In genomic region chr3:181791380-181791779, GRCh38 we compare ENCODE assay signal across 27 cellular contexts.
"Had no signal": no experiment of that assay in that cellular context is flagged by ENCODE, and none has a peak within 500 bp of the region (broad histone marks: within the 10 kb centered on the region; RNA-seq: fewer than 3 reads in every experiment).

No MANE protein-coding gene starts in this region.

- H3K36me3 Mint-ChIP-seq: activated naive CD4-positive, alpha-beta T cell treated with anti-CD3 and anti-CD28 coated beads, Interleukin-2, amount 50 U/mL, for 24 hours; natural killer cell; stimulated activated effector memory CD8-positive, alpha-beta T cell treated with anti-CD3 and anti-CD28 coated beads, Interleukin-12 subunit alpha, Interleukin-12 subunit beta, amount 100 ng/mL, for 72 hours; T-cell had no signal

- H3K4me3 ChIP-seq: heart left ventricle, left lung, lower lobe of right lung, right lobe of liver, skin epidermis, upper lobe of left lung, vagina had no signal

- H3K9me3 ChIP-seq: heart left ventricle, left lung, lower lobe of right lung, neutrophil, right lobe of liver, upper lobe of left lung, vagina had no signal

- H3K36me3 ChIP-seq: brain microvascular endothelial cell, heart left ventricle, left lung, lower lobe of right lung, neutrophil, right lobe of liver, upper lobe of left lung, vagina had no signal

- H3K4me3 Mint-ChIP-seq: activated B cell treated with CpG ODN at 0.5 μM for 24 hours; activated CD8-positive, alpha-beta T cell treated with anti-CD3 and anti-CD28 coated beads for 36 hours; activated naive CD4-positive, alpha-beta T cell treated with anti-CD3 and anti-CD28 coated beads, Interleukin-2, amount 50 U/mL, for 24 hours; activated naive CD8-positive, alpha-beta T cell treated with anti-CD3 and anti-CD28 coated beads, Interleukin-2, amount 50 U/mL, for 24 hours; activated T-cell treated with anti-CD3 and anti-CD28 coated beads, Interleukin-2, amount 50 U/mL, for 4 hours; natural killer cell; stimulated activated effector memory CD8-positive, alpha-beta T cell treated with anti-CD3 and anti-CD28 coated beads, Interleukin-12 subunit alpha, Interleukin-12 subunit beta, amount 100 ng/mL, for 72 hours; stimulated activated naive CD8-positive, alpha-beta T cell treated with anti-CD3 and anti-CD28 coated beads, Interleukin-15, Interleukin-2, amounts not matched to agents 100 ng/mL and 50 ng/mL, for 24 hours; T-cell; T-helper 2 cell treated with Interferon-gamma antibody and Interleukin-4, amounts not matched to agents 5 μg/mL and 100 μg/mL, for 36 hours had no signal

- H3K4me1 ChIP-seq: heart left ventricle, left lung, lower lobe of right lung, right lobe of liver, upper lobe of left lung had no signal

- H3K27ac ChIP-seq: brain microvascular endothelial cell, heart left ventricle, left lung, lower lobe of right lung, neutrophil, right lobe of liver, skin epidermis, upper lobe of left lung, vagina had no signal

- H3K27me3 Mint-ChIP-seq: activated B cell treated with CpG ODN at 0.5 μM for 24 hours; stimulated activated naive CD8-positive, alpha-beta T cell treated with anti-CD3 and anti-CD28 coated beads, Interleukin-15, Interleukin-2, amounts not matched to agents 100 ng/mL and 50 ng/mL, for 24 hours; T-cell had no signal

- ATAC-seq: activated CD8-positive, alpha-beta T cell treated with anti-CD3 and anti-CD28 coated beads for 36 hours; activated naive CD8-positive, alpha-beta T cell treated with anti-CD3 and anti-CD28 coated beads, Interleukin-2, amount 50 U/mL, for 24 hours; activated T-cell treated with anti-CD3 and anti-CD28 coated beads, Interleukin-2, amount 50 U/mL, for 4 hours; heart left ventricle; left lung; lower lobe of right lung; natural killer cell; right lobe of liver; stimulated activated effector memory CD8-positive, alpha-beta T cell treated with anti-CD3 and anti-CD28 coated beads, Interleukin-12 subunit alpha, Interleukin-12 subunit beta, amount 100 ng/mL, for 72 hours; T-cell had no signal

- H3K27ac Mint-ChIP-seq: activated B cell treated with CpG ODN at 0.5 μM for 24 hours; activated CD8-positive, alpha-beta T cell treated with anti-CD3 and anti-CD28 coated beads for 36 hours; activated naive CD4-positive, alpha-beta T cell treated with anti-CD3 and anti-CD28 coated beads, Interleukin-2, amount 50 U/mL, for 24 hours; activated naive CD8-positive, alpha-beta T cell treated with anti-CD3 and anti-CD28 coated beads, Interleukin-2, amount 50 U/mL, for 24 hours; activated T-helper 2 cell treated with anti-CD3 and anti-CD28 coated beads, Interferon-gamma antibody, Interleukin-2, Interleukin-4, amounts not matched to agents 10 μg/mL and 5 μg/mL and 100 μg/mL, durations not matched to agents 14 hours and 24 hours and 36 hours; natural killer cell; progenitor cell of endocrine pancreas; stimulated activated effector memory CD8-positive, alpha-beta T cell treated with anti-CD3 and anti-CD28 coated beads, Interleukin-12 subunit alpha, Interleukin-12 subunit beta, amount 100 ng/mL, for 72 hours; stimulated activated naive CD8-positive, alpha-beta T cell treated with anti-CD3 and anti-CD28 coated beads, Interleukin-15, Interleukin-2, amounts not matched to agents 100 ng/mL and 50 ng/mL, for 24 hours; T-cell; T-helper 2 cell treated with Interferon-gamma antibody and Interleukin-4, amounts not matched to agents 5 μg/mL and 100 μg/mL, for 36 hours had no signal

- H3K4me1 Mint-ChIP-seq: activated B cell treated with CpG ODN at 0.5 μM for 24 hours; activated naive CD4-positive, alpha-beta T cell treated with anti-CD3 and anti-CD28 coated beads, Interleukin-2, amount 50 U/mL, for 24 hours; activated naive CD8-positive, alpha-beta T cell treated with anti-CD3 and anti-CD28 coated beads, Interleukin-2, amount 50 U/mL, for 24 hours; natural killer cell; stimulated activated effector memory CD8-positive, alpha-beta T cell treated with anti-CD3 and anti-CD28 coated beads, Interleukin-12 subunit alpha, Interleukin-12 subunit beta, amount 100 ng/mL, for 72 hours; T-cell had no signal

- H3K27me3 ChIP-seq: brain microvascular endothelial cell, heart left ventricle, left lung, neutrophil, right lobe of liver, upper lobe of left lung, vagina had no signal

- H3K9me3 Mint-ChIP-seq: activated B cell treated with CpG ODN at 0.5 μM for 24 hours; activated CD8-positive, alpha-beta T cell treated with anti-CD3 and anti-CD28 coated beads for 36 hours; activated naive CD4-positive, alpha-beta T cell treated with anti-CD3 and anti-CD28 coated beads, Interleukin-2, amount 50 U/mL, for 24 hours; activated naive CD8-positive, alpha-beta T cell treated with anti-CD3 and anti-CD28 coated beads, Interleukin-2, amount 50 U/mL, for 24 hours; stimulated activated effector memory CD8-positive, alpha-beta T cell treated with anti-CD3 and anti-CD28 coated beads, Interleukin-12 subunit alpha, Interleukin-12 subunit beta, amount 100 ng/mL, for 72 hours; stimulated activated naive CD8-positive, alpha-beta T cell treated with anti-CD3 and anti-CD28 coated beads, Interleukin-15, Interleukin-2, amounts not matched to agents 100 ng/mL and 50 ng/mL, for 24 hours; T-cell; T-helper 2 cell treated with Interferon-gamma antibody and Interleukin-4, amounts not matched to agents 5 μg/mL and 100 μg/mL, for 36 hours had no signal

- DNase-seq: activated B cell treated with CpG ODN at 0.5 μM for 24 hours; activated CD4-positive, alpha-beta T cell treated with anti-CD3 and anti-CD28 coated beads, Interleukin-2, amount 50 U/mL, for 1 hour; activated CD8-positive, alpha-beta T cell treated with anti-CD3 and anti-CD28 coated beads for 36 hours; activated naive CD8-positive, alpha-beta T cell treated with anti-CD3 and anti-CD28 coated beads, Interleukin-2, amount 50 U/mL, for 24 hours; activated T-cell treated with anti-CD3 and anti-CD28 coated beads, Interleukin-2, amount 50 U/mL, for 4 hours; amygdala; brain microvascular endothelial cell; cortex of kidney; foreskin fibroblast; heart left ventricle; left lung; lower lobe of right lung; mesendoderm; natural killer cell; right lobe of liver; stimulated activated CD4-positive, alpha-beta T cell treated with anti-CD3 and anti-CD28 coated beads, Interleukin-4, amount 100 ng/mL, for 24 hours; T-cell; upper lobe of left lung had no signal
